Comparison of ENCODE assay signal across 8 cellular contexts in the genomic region with DNA sequence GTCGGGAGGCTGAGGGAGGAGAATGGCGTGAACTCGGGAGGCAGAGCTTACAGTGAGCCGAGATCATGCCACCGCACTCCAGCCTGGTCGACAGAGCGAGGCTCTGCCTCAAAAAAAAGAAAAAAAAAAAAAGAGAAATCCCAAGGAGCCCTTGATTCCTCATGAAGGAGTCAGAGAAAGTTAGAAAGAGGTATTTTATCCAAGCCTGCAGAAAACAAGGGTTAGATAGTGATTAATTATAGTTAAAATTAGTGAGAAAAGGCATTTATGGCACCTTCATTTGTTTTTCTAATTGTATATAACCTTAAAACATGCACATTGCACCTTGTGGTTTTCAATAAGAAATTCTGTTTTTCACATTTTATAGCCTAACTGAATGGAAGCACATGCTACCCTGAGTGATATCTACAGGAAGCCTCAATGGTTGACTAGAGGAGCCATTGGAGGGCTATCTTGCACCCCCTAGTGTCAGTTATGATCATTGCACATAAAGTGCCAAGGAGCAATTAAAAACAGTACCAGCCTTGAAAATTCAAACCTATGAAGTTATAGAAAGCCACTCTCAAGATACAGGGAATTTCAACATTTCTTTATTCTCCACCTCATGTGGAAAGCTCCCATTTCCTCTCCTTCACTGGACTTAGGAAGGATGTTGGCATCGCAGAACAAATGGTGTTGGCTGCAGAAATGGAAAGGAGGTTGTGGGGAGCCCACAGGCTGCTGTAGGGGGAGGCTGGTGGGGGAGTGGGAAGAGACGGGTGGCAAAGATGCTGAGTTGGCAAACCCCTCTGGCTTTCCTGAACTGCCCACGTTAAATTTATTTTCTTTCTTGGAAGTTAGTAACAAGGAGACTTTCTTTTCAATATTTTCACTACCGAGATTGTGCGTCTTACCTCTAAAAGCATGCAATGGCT. TPM values are rescaled to one million over a fixed set of nuclear protein-coding genes. Genes with fewer than 3 reads are reported as not detected.
DNase-seq lines count a peak whose midpoint lies in the region; ATAC-seq, FAIRE-seq and TF ChIP-seq lines count a peak whose summit lies in the region.

No MANE protein-coding gene starts in this region.

- ATAC-seq in stimulated activated effector memory CD8-positive, alpha-beta T cell treated with anti-CD3 and anti-CD28 coated beads, Interleukin-12 subunit alpha, Interleukin-12 subunit beta, amount 100 ng/mL, for 72 hours, result peak; percentile 61
- ATAC-seq in HG03135 (IDR thresholded peaks at IDR 0.05; ENCODE audit: unreplicated experiment), result no peak

- FAIRE-seq in D721Med (lab: Jason Lieb, UNC) (no peak), bronchial epithelial cell (lab: Jason Lieb, UNC) (no peak)

- peaks cover 6% of the 10 kb centered on the region; the same call in 1 of the 2 replicates for H3K36me3 Mint-ChIP-seq in HFFc6 (ENCODE audit: low read depth)
- H3K36me3 Mint-ChIP-seq in stimulated activated effector memory CD8-positive, alpha-beta T cell treated with anti-CD3 and anti-CD28 coated beads, Interleukin-12 subunit alpha, Interleukin-12 subunit beta, amount 100 ng/mL, for 72 hours, result no peaks in the 10 kb centered on the region

- H3K4me3 Mint-ChIP-seq in HFFc6, result peak overlapping the region; percentile 69
- H3K4me3 Mint-ChIP-seq in stimulated activated effector memory CD8-positive, alpha-beta T cell treated with anti-CD3 and anti-CD28 coated beads, Interleukin-12 subunit alpha, Interleukin-12 subunit beta, amount 100 ng/mL, for 72 hours, result no peak overlapping the region

- H3K27me3 ChIP-seq in bronchial epithelial cell (ENCODE audit: control insufficient read depth, insufficient read depth, low read length), result peaks cover 4% of the 10 kb centered on the region

- DNase-seq in D721Med (ENCODE audit: insufficient read length, low spot score) (no peak), HFFc6 (peak; percentile 38), SKM-1 treated with dmso at 0.1 percent for 144 hours (lab: John Stamatoyannopoulos, UW; ENCODE audit: unreplicated experiment) (peak; percentile 45), bronchial epithelial cell (ENCODE audit: low read depth) (peak; percentile 47), kidney tubule cell (ENCODE audit: low spot score) (peak; percentile 52), GOT3 (lab: John Stamatoyannopoulos, UW) (no peak)
- DNase-seq in stimulated activated effector memory CD8-positive, alpha-beta T cell treated with anti-CD3 and anti-CD28 coated beads, Interleukin-12 subunit alpha, Interleukin-12 subunit beta, amount 100 ng/mL, for 72 hours (ENCODE audit: low spot score in 2 of 2), result peak; percentile 25 to 63

- H3K27me3 Mint-ChIP-seq in HFFc6 (ENCODE audit: insufficient read depth), result no peaks in the 10 kb centered on the region

- no peak overlapping the region for H3K4me3 ChIP-seq in bronchial epithelial cell (ENCODE audit: low read depth, low read length)

- no peaks in the 10 kb centered on the region for H3K9me3 Mint-ChIP-seq in HFFc6
- H3K9me3 Mint-ChIP-seq in stimulated activated effector memory CD8-positive, alpha-beta T cell treated with anti-CD3 and anti-CD28 coated beads, Interleukin-12 subunit alpha, Interleukin-12 subunit beta, amount 100 ng/mL, for 72 hours, result no peaks in the 10 kb centered on the region

- peaks cover 37% of the 10 kb centered on the region for H3K4me1 Mint-ChIP-seq in HFFc6 (ENCODE audit: low read depth)
- peaks cover 5% of the 10 kb centered on the region for H3K4me1 Mint-ChIP-seq in stimulated activated effector memory CD8-positive, alpha-beta T cell treated with anti-CD3 and anti-CD28 coated beads, Interleukin-12 subunit alpha, Interleukin-12 subunit beta, amount 100 ng/mL, for 72 hours

- no peaks in the 10 kb centered on the region for H3K36me3 ChIP-seq in bronchial epithelial cell (ENCODE audit: control insufficient read depth, insufficient read depth, low read length)

- H3K27ac Mint-ChIP-seq in HFFc6, result peak overlapping the region; percentile 93
- H3K27ac Mint-ChIP-seq in stimulated activated effector memory CD8-positive, alpha-beta T cell treated with anti-CD3 and anti-CD28 coated beads, Interleukin-12 subunit alpha, Interleukin-12 subunit beta, amount 100 ng/mL, for 72 hours, result no peak overlapping the region

- TF ChIP-seq CTCF in D721Med (IDR thresholded peaks at IDR 0.05; ENCODE audit: insufficient read depth, missing control alignments) (peak; percentile 67), HFFc6 (IDR thresholded peaks at IDR 0.05) (peak; percentile 89), bronchial epithelial cell (IDR thresholded peaks at IDR 0.05; ENCODE audit: insufficient read depth, low read length, severe bottlenecking) (peak; percentile 58)

RNA-seq across cellular contexts. Expression of a gene that starts 48.5 kb away (rescaled TPM):
- total RNA-seq in HFFc6 (2021; fragmentation: NEBNext Ultra II Directional; extraction: Animal tissue kit (Norgen Biotek cat#: 25700)), result 1 to 10 TPM; 1.2 to 2.1 (median 1.4) TPM
- 0.53 TPM in 1 of 2 replicates, not detected in the other for total RNA-seq in bronchial epithelial cell

Comparison
In these comparisons a context has a peak if more than half of its experiments do, and no peak if none do; other contexts are left out.
1. DNase-seq: peak in HFFc6 (single experiment), SKM-1 treated with dmso at 0.1 percent for 144 hours (single experiment), bronchial epithelial cell (single experiment), kidney tubule cell (single experiment) and stimulated activated effector memory CD8-positive, alpha-beta T cell treated with anti-CD3 and anti-CD28 coated beads, Interleukin-12 subunit alpha, Interleukin-12 subunit beta, amount 100 ng/mL, for 72 hours (2 of 2); none in D721Med (single experiment) and GOT3 (single experiment).
2. Peak in every context shown above with its lines, with median percentiles within 50 percentile points of each other: CTCF ChIP-seq.